ENCODE assay signal across 8 cellular contexts in the genomic region with DNA sequence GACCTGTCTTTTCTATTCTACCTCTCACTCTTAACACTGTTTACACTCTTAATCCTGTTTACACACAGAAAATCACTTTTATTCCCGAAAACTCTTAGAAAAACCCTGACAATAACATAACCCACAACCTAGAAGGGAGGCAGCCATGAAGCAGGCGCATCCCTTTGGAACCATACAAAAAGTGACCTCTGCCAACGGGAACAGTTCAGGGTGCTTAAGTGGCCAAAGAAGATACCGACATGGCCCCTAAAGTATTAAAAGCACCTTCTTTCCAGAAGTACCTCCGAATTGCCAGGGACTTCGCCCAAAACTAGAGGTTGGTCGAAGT. TPM values are rescaled to one million over a fixed set of nuclear protein-coding genes. Genes with fewer than 3 reads are reported as not detected.
DNase-seq lines count a peak whose midpoint lies in the region; ATAC-seq and TF ChIP-seq lines count a peak whose summit lies in the region.

No MANE protein-coding gene starts in this region.

- H3K27me3 Mint-ChIP-seq in activated naive CD4-positive, alpha-beta T cell treated with anti-CD3 and anti-CD28 coated beads, Interleukin-2, amount 50 U/mL, for 24 hours: no peaks in the 10 kb centered on the region
- no peaks in the 10 kb centered on the region for H3K27me3 Mint-ChIP-seq in activated naive CD8-positive, alpha-beta T cell treated with anti-CD3 and anti-CD28 coated beads for 36 hours

- peaks cover 12% of the 10 kb centered on the region for H3K36me3 ChIP-seq in suprapubic skin

- peak overlapping the region; percentile 96 for H3K27ac Mint-ChIP-seq in activated naive CD4-positive, alpha-beta T cell treated with anti-CD3 and anti-CD28 coated beads, Interleukin-2, amount 50 U/mL, for 24 hours
- peak overlapping the region; percentile 95 for H3K27ac Mint-ChIP-seq in activated naive CD8-positive, alpha-beta T cell treated with anti-CD3 and anti-CD28 coated beads for 36 hours

- peaks cover 2% of the 10 kb centered on the region for H3K36me3 Mint-ChIP-seq in activated naive CD4-positive, alpha-beta T cell treated with anti-CD3 and anti-CD28 coated beads, Interleukin-2, amount 50 U/mL, for 24 hours
- peaks cover 4% of the 10 kb centered on the region for H3K36me3 Mint-ChIP-seq in activated naive CD8-positive, alpha-beta T cell treated with anti-CD3 and anti-CD28 coated beads for 36 hours

- H3K4me1 ChIP-seq in suprapubic skin: peaks cover 38% of the 10 kb centered on the region

- peak overlapping the region; percentile 88 for H3K27ac ChIP-seq in suprapubic skin

- no peak for TF ChIP-seq EP300 in suprapubic skin (IDR thresholded peaks at IDR 0.05)

- WGBS in suprapubic skin: 4% methylated on average over 7 of the region's 7 CpGs

- TF ChIP-seq POLR2A in suprapubic skin (IDR thresholded peaks at IDR 0.05): no peak

- ATAC-seq in HG03175 (IDR thresholded peaks at IDR 0.05; ENCODE audit: unreplicated experiment): peak; percentile 17

- peaks cover 57% of the 10 kb centered on the region for H3K4me1 Mint-ChIP-seq in activated naive CD4-positive, alpha-beta T cell treated with anti-CD3 and anti-CD28 coated beads, Interleukin-2, amount 50 U/mL, for 24 hours
- H3K4me1 Mint-ChIP-seq in activated naive CD8-positive, alpha-beta T cell treated with anti-CD3 and anti-CD28 coated beads for 36 hours: peaks cover 25% of the 10 kb centered on the region

- no peaks in the 10 kb centered on the region for H3K27me3 ChIP-seq in suprapubic skin

- no peaks in the 10 kb centered on the region for H3K9me3 ChIP-seq in suprapubic skin

- no peaks in the 10 kb centered on the region for H3K9me3 Mint-ChIP-seq in activated naive CD4-positive, alpha-beta T cell treated with anti-CD3 and anti-CD28 coated beads, Interleukin-2, amount 50 U/mL, for 24 hours
- no peaks in the 10 kb centered on the region for H3K9me3 Mint-ChIP-seq in activated naive CD8-positive, alpha-beta T cell treated with anti-CD3 and anti-CD28 coated beads for 36 hours

- in situ Hi-C loops in GM13977 (cut with MboI; ENCODE audit: low pct_unique_long_range_greater_than_20kb, low sequenced_read_pairs, unreplicated experiment): no loop called here

- TF ChIP-seq CTCF in suprapubic skin (IDR thresholded peaks at IDR 0.05): no peak
- no peak for TF ChIP-seq CTCF in GM13977 (IDR thresholded peaks at IDR 0.05; ENCODE audit: extremely low read depth, insufficient read depth, missing control alignments)

- H3K4me3 Mint-ChIP-seq in activated naive CD4-positive, alpha-beta T cell treated with anti-CD3 and anti-CD28 coated beads, Interleukin-2, amount 50 U/mL, for 24 hours: peak overlapping the region; percentile 98
- peak overlapping the region; percentile 98 for H3K4me3 Mint-ChIP-seq in activated naive CD8-positive, alpha-beta T cell treated with anti-CD3 and anti-CD28 coated beads for 36 hours

- H3K4me3 ChIP-seq in suprapubic skin: peak overlapping the region; percentile 77

- DNase-seq in activated naive CD4-positive, alpha-beta T cell (lab: John Stamatoyannopoulos, UW): no peak
- no peak for DNase-seq in activated naive CD8-positive, alpha-beta T cell treated with anti-CD3 and anti-CD28 coated beads for 36 hours
- DNase-seq in iPS-NIHi11 (ENCODE audit: low spot score): peak; percentile 3
- DNase-seq in suprapubic skin (ENCODE audit: low spot score in 2 of 2): no peak
- DNase-seq in GM13977 (ENCODE audit: low spot score): no peak
- DNase-seq in LoVo (ENCODE audit: low spot score): no peak

RNA-seq across cellular contexts. Expression of gene MMUT, which starts 0.5 kb away (rescaled TPM):
- total RNA-seq in activated naive CD8-positive, alpha-beta T cell treated with anti-CD3 and anti-CD28 coated beads for 36 hours: 10 to 100 TPM; 11.3 to 11.5 TPM
- total RNA-seq in suprapubic skin: 10 to 100 TPM; 10.9 to 17.9 (median 16.1) TPM

RNA-seq across cellular contexts. Expression of gene CENPQ, which starts 0.6 kb away (rescaled TPM):
- 10 to 100 TPM; 22.5 to 23.9 TPM for total RNA-seq in activated naive CD8-positive, alpha-beta T cell treated with anti-CD3 and anti-CD28 coated beads for 36 hours
- 1 to 10 TPM; 2.4 to 4.0 (median 3.6) TPM for total RNA-seq in suprapubic skin

RNA-seq across cellular contexts. Expression of gene GLYATL3, which starts 37.2 kb away (rescaled TPM):
- total RNA-seq in activated naive CD8-positive, alpha-beta T cell treated with anti-CD3 and anti-CD28 coated beads for 36 hours: not detected
- total RNA-seq in suprapubic skin: not detected

Comparison
In these comparisons a context has a peak if more than half of its experiments do, and no peak if none do; other contexts are left out.
1. RNA of gene CENPQ, which starts 0.6 kb away (total RNA-seq): 22.5 to 23.9 TPM in activated naive CD8-positive, alpha-beta T cell treated with anti-CD3 and anti-CD28 coated beads for 36 hours; 2.4 to 4.0 TPM in suprapubic skin; every median in the first group is over 4 times any median in the second.